Comparison of ENCODE assay signal across 12 cellular contexts in genomic region chr2:65022189-65022588, GRCh38. TPM values are rescaled to one million over a fixed set of nuclear protein-coding genes. Genes with fewer than 3 reads are reported as not detected.
DNase-seq lines count a peak whose midpoint lies in the region; ATAC-seq and TF ChIP-seq lines count a peak whose summit lies in the region.
"Had no signal": no experiment of that assay in that cellular context is flagged by ENCODE, and none has a peak within 500 bp of the region (broad histone marks: within the 10 kb centered on the region; RNA-seq: fewer than 3 reads in every experiment).

No MANE protein-coding gene starts in this region.

- peak overlapping the region; percentile 34 to 85 (median 39) for H3K27ac Mint-ChIP-seq in CD4-positive, CD25-positive, alpha-beta regulatory T cell
- H3K27ac Mint-ChIP-seq in Calu3 (ENCODE audit: unreplicated experiment) (no peak overlapping the region), T-helper 17 cell (peak overlapping the region; percentile 62)
- peak overlapping the region; percentile 75 for H3K27ac Mint-ChIP-seq in stimulated activated naive B cell treated with anti-CD40 and anti-IgM and Interleukin-4, amounts not matched to agents 10 μg/mL and 1 μg/mL and 100 μg/mL, for 72 hours
- H3K27ac Mint-ChIP-seq: CD14-positive monocyte; CD8-positive, alpha-beta memory T cell; GM23338 had no signal

- H3K4me1 ChIP-seq in CD4-positive, CD25-positive, alpha-beta regulatory T cell (ENCODE audit: control insufficient read depth, insufficient read depth, low read length, poor library complexity, severe bottlenecking): no peaks in the 10 kb centered on the region

- H3K27ac ChIP-seq in CD4-positive, CD25-positive, alpha-beta regulatory T cell (ENCODE audit: insufficient read depth, low read length, poor library complexity, severe bottlenecking): no peak overlapping the region
- H3K27ac ChIP-seq: A549 had no signal

- no peak for ATAC-seq in CD4-positive, CD25-positive, alpha-beta regulatory T cell (ENCODE audit: low read depth in 2 of 2)
- ATAC-seq in T-helper 17 cell: no peak
- ATAC-seq in stimulated activated naive B cell treated with anti-CD40 and anti-IgM and Interleukin-4, amounts not matched to agents 10 μg/mL and 1 μg/mL and 100 μg/mL, for 72 hours (replicated peaks): no peak
- ATAC-seq in GM18858 (IDR thresholded peaks at IDR 0.05; ENCODE audit: unreplicated experiment): no peak
- ATAC-seq: A549, GM23338 had no signal

- CTCF ChIA-PET in Calu3 (lab: Charles Lee): no interaction called here

- TSS peak; percentile 27 for BruUV-seq in Calu3 (replicated peaks; lab: Mats Ljungman, UMichigan)

- no peaks in the 10 kb centered on the region for H3K27me3 ChIP-seq in CD4-positive, CD25-positive, alpha-beta regulatory T cell (ENCODE audit: control insufficient read depth, insufficient read depth, low read length)

- intact Hi-C loops in Calu3 (cut with micrococcal nuclease; ENCODE audit: unreplicated experiment): no loop called here

- H3K27me3 Mint-ChIP-seq in CD4-positive, CD25-positive, alpha-beta regulatory T cell: no peaks in the 10 kb centered on the region
- H3K27me3 Mint-ChIP-seq in Calu3 (ENCODE audit: unreplicated experiment) (no peaks in the 10 kb centered on the region), T-helper 17 cell (no peaks in the 10 kb centered on the region)
- H3K27me3 Mint-ChIP-seq in stimulated activated naive B cell treated with anti-CD40 and anti-IgM and Interleukin-4, amounts not matched to agents 10 μg/mL and 1 μg/mL and 100 μg/mL, for 72 hours: no peaks in the 10 kb centered on the region
- H3K27me3 Mint-ChIP-seq: CD8-positive, alpha-beta memory T cell had no signal

- no peak for DNase-seq in CD4-positive, CD25-positive, alpha-beta regulatory T cell
- DNase-seq in Calu3: no peak
- no peak for DNase-seq in T-helper 17 cell
- no peak for DNase-seq in stimulated activated naive B cell treated with anti-CD40 and anti-IgM and Interleukin-4, amounts not matched to agents 10 μg/mL and 1 μg/mL and 100 μg/mL, for 72 hours
- no peak for DNase-seq in activated effector memory CD4-positive, alpha-beta T cell treated with anti-CD3 and anti-CD28 coated beads, Interleukin-2, amount 50 U/mL, for 16 hours
- DNase-seq: CD8-positive, alpha-beta memory T cell; DMS 273 treated with DMSO at 0.1 percent for 48 hours; H7 had no signal

- no peaks in the 10 kb centered on the region for H3K9me3 ChIP-seq in CD4-positive, CD25-positive, alpha-beta regulatory T cell (ENCODE audit: control insufficient read depth in 2 of 2, low read length in 2 of 2)
- H3K9me3 ChIP-seq in T-helper 17 cell (ENCODE audit: control insufficient read depth, low read length, poor library complexity, severe bottlenecking): no peaks in the 10 kb centered on the region
- H3K9me3 ChIP-seq: A549 had no signal

- H3K4me3 ChIP-seq in CD4-positive, CD25-positive, alpha-beta regulatory T cell (ENCODE audit: low read depth, low read length): no peak overlapping the region
- H3K4me3 ChIP-seq: A549, GM23338 had no signal

- H3K36me3 ChIP-seq in CD4-positive, CD25-positive, alpha-beta regulatory T cell (ENCODE audit: control insufficient read depth, insufficient read depth, low read length): peaks cover 49% of the 10 kb centered on the region

- H3K4me1 Mint-ChIP-seq in CD4-positive, CD25-positive, alpha-beta regulatory T cell: peaks cover 0 to 9% (median 1%) of the 10 kb centered on the region in 4 donors
- H3K4me1 Mint-ChIP-seq in Calu3 (ENCODE audit: low read depth, unreplicated experiment) (peaks cover 8% of the 10 kb centered on the region), T-helper 17 cell (no peaks in the 10 kb centered on the region)
- H3K4me1 Mint-ChIP-seq in stimulated activated naive B cell treated with anti-CD40 and anti-IgM and Interleukin-4, amounts not matched to agents 10 μg/mL and 1 μg/mL and 100 μg/mL, for 72 hours: peaks cover 55 to 84% of the 10 kb centered on the region in 2 donors
- H3K4me1 Mint-ChIP-seq: CD8-positive, alpha-beta memory T cell had no signal

- no peak overlapping the region for H3K4me3 Mint-ChIP-seq in CD4-positive, CD25-positive, alpha-beta regulatory T cell
- H3K4me3 Mint-ChIP-seq in Calu3 (ENCODE audit: low read depth, unreplicated experiment) (no peak overlapping the region), T-helper 17 cell (no peak overlapping the region)
- H3K4me3 Mint-ChIP-seq in stimulated activated naive B cell treated with anti-CD40 and anti-IgM and Interleukin-4, amounts not matched to agents 10 μg/mL and 1 μg/mL and 100 μg/mL, for 72 hours: no peak overlapping the region
- H3K4me3 Mint-ChIP-seq: CD14-positive monocyte; CD8-positive, alpha-beta memory T cell; GM23338 had no signal

- no peaks in the 10 kb centered on the region for H3K9me3 Mint-ChIP-seq in CD4-positive, CD25-positive, alpha-beta regulatory T cell
- H3K9me3 Mint-ChIP-seq in Calu3 (ENCODE audit: low read depth, unreplicated experiment): no peaks in the 10 kb centered on the region
- peaks cover 0 to 2% of the 10 kb centered on the region in 2 donors for H3K9me3 Mint-ChIP-seq in stimulated activated naive B cell treated with anti-CD40 and anti-IgM and Interleukin-4, amounts not matched to agents 10 μg/mL and 1 μg/mL and 100 μg/mL, for 72 hours
- H3K9me3 Mint-ChIP-seq: CD14-positive monocyte; CD8-positive, alpha-beta memory T cell; GM23338 had no signal

- TF ChIP-seq CTCF in Calu3 (IDR thresholded peaks at IDR 0.05; ENCODE audit: unreplicated experiment): no peak

- H3K36me3 Mint-ChIP-seq in CD4-positive, CD25-positive, alpha-beta regulatory T cell: peaks cover 33% of the 10 kb centered on the region
- peaks cover 4% of the 10 kb centered on the region for H3K36me3 Mint-ChIP-seq in Calu3 (ENCODE audit: insufficient read depth, unreplicated experiment)
- H3K36me3 Mint-ChIP-seq in T-helper 17 cell (ENCODE audit: low read depth): peaks cover 2% of the 10 kb centered on the region
- peaks cover 67 to 81% of the 10 kb centered on the region in 2 donors for H3K36me3 Mint-ChIP-seq in stimulated activated naive B cell treated with anti-CD40 and anti-IgM and Interleukin-4, amounts not matched to agents 10 μg/mL and 1 μg/mL and 100 μg/mL, for 72 hours

RNA-seq across cellular contexts. Expression of gene SLC1A4, which starts 33.0 kb away (rescaled TPM):
- 22.1 TPM for total RNA-seq in CD4-positive, CD25-positive, alpha-beta regulatory T cell
- 10 to 100 TPM in 3 of 4 donors, 1 to 10 TPM in 1; 8.1 to 18.4 (median 12.6) TPM for polyA plus RNA-seq in CD4-positive, CD25-positive, alpha-beta regulatory T cell
- total RNA-seq in Calu3 (2022) (15.4 and 22.9 TPM in 2 replicates), T-helper 17 cell (1 to 10 TPM; 1.7 to 8.0 TPM)

RNA-seq across cellular contexts. Expression of gene CEP68, which starts 34.0 kb away (rescaled TPM):
- total RNA-seq in CD4-positive, CD25-positive, alpha-beta regulatory T cell: 18.8 TPM
- polyA plus RNA-seq in CD4-positive, CD25-positive, alpha-beta regulatory T cell: 10 to 100 TPM; 19.9 to 27.8 (median 26.7) TPM
- total RNA-seq in Calu3 (2022) (9.6 and 10.0 TPM in 2 replicates), T-helper 17 cell (10 to 100 TPM; 13.6 to 22.5 TPM)
